In genomic region chr3:160376681-160377080, GRCh38 we compare ENCODE assay signal across 27 cellular contexts. TPM values are rescaled to one million over a fixed set of nuclear protein-coding genes. Genes with fewer than 3 reads are reported as not detected.
A peak's percentile ranks its signal among the peaks of the same experiment; 100 is the strongest.
DNase-seq lines count a peak whose midpoint lies in the region; ATAC-seq and TF ChIP-seq lines count a peak whose summit lies in the region.
"Had no signal": no experiment of that assay in that cellular context is flagged by ENCODE, and none has a peak within 500 bp of the region (broad histone marks: within the 10 kb centered on the region; RNA-seq: fewer than 3 reads in every experiment).

No MANE protein-coding gene starts in this region.

- H3K79me2 ChIP-seq in mammary epithelial cell (ENCODE audit: insufficient read depth, low read length) (no peaks in the 10 kb centered on the region), SK-N-SH (ENCODE audit: insufficient read depth) (peaks cover 6% of the 10 kb centered on the region; the same call in 1 of the 2 replicates)
- H3K79me2 ChIP-seq: parathyroid adenoma had no signal

- H3K9me2 ChIP-seq in SK-N-SH, result no peaks in the 10 kb centered on the region

- peaks cover 20% of the 10 kb centered on the region for H3K4me1 ChIP-seq in mammary epithelial cell (ENCODE audit: insufficient read depth, low read length)
- peaks cover 0 to 8% of the 10 kb centered on the region in 2 experiments; a peak in 1 of 4 replicates for H3K4me1 ChIP-seq in SK-N-SH (ENCODE audit: control insufficient read depth in 1 of 2, insufficient read depth in 2 of 2, low read depth in 1 of 2, low read length in 1 of 2)
- H3K4me1 ChIP-seq: gastroesophageal sphincter, parathyroid adenoma, vagina had no signal

- H3F3A ChIP-seq in SK-N-SH (replicated peaks; ENCODE audit: insufficient read depth), result peaks cover 21% of the 10 kb centered on the region

- in situ Hi-C loops in mammary epithelial cell (cut with MboI; ENCODE audit: low sequenced_read_pairs in 2 of 2), result no loop called here

- DNase-seq in mammary epithelial cell (peak; percentile 34), MCF 10A (ENCODE audit: unreplicated experiment) (no peak), SK-N-SH (no peak), fibroblast of peridontal ligament (ENCODE audit: extremely low read depth) (peak; percentile 77), CD1c-positive myeloid dendritic cell (ENCODE audit: extremely low spot score) (no peak), endothelial cell (ENCODE audit: low spot score) (no peak)
- no peak for DNase-seq in activated CD8-positive, alpha-beta memory T cell treated with anti-CD3 and anti-CD28 coated beads, Interleukin-2, amount 50 U/mL, for 4 hours
- DNase-seq: ACHN; activated CD4-positive, alpha-beta T cell treated with anti-CD3 and anti-CD28 coated beads for 48 hours; activated CD8-positive, alpha-beta memory T cell treated with anti-CD3 and anti-CD28 coated beads, Interleukin-2, amount 10 ng/mL, durations not matched to agents 7 days and 5 days; activated naive CD8-positive, alpha-beta T cell treated with anti-CD3 and anti-CD28 coated beads, Interleukin-2, amount 10 ng/mL, durations not matched to agents 7 days and 5 days; CD4-positive, alpha-beta T cell; DMS53; KG1; kidney glomerular epithelial cell; naive B cell; NCI-H1048; NCI-H2081; NCI-H526; SHP77 treated with DMSO at 0.1 percent for 48 hours; T-helper 1 cell had no signal

- H3K9me3 Mint-ChIP-seq in MCF 10A (ENCODE audit: unreplicated experiment) (no peaks in the 10 kb centered on the region), endothelial cell (ENCODE audit: unreplicated experiment) (no peaks in the 10 kb centered on the region)
- H3K9me3 Mint-ChIP-seq: activated naive CD8-positive, alpha-beta T cell treated with anti-CD3 and anti-CD28 coated beads, Interleukin-2, amount 10 ng/mL, durations not matched to agents 7 days and 5 days; CD4-positive, alpha-beta T cell; dendritic cell treated with granulocyte-macrophage colony-stimulating factor and Interleukin-4, amounts not matched to agents 40 ng/mL and 50 ng/mL, for 4 days; naive B cell had no signal

- TF ChIP-seq EP300 in SK-N-SH (IDR thresholded peaks at IDR 0.05; ENCODE audit: borderline replicate concordance in 1 of 2, low read depth in 1 of 2, low read length in 1 of 2), result no peak

- no peak overlapping the region for H3K4me3 Mint-ChIP-seq in MCF 10A (ENCODE audit: unreplicated experiment)
- H3K4me3 Mint-ChIP-seq in endothelial cell (ENCODE audit: unreplicated experiment), result no peak overlapping the region
- H3K4me3 Mint-ChIP-seq: activated CD8-positive, alpha-beta memory T cell treated with anti-CD3 and anti-CD28 coated beads, Interleukin-2, amount 10 ng/mL, durations not matched to agents 7 days and 5 days; activated naive CD8-positive, alpha-beta T cell treated with anti-CD3 and anti-CD28 coated beads, Interleukin-2, amount 10 ng/mL, durations not matched to agents 7 days and 5 days; CD4-positive, alpha-beta T cell; dendritic cell treated with granulocyte-macrophage colony-stimulating factor and Interleukin-4, amounts not matched to agents 40 ng/mL and 50 ng/mL, for 4 days; naive B cell had no signal

- intact Hi-C loops in mammary epithelial cell (cut with micrococcal nuclease), result no loop called here
- intact Hi-C loops in MCF 10A (cut with micrococcal nuclease), result no loop called here

- POLR2A ChIA-PET in MCF 10A (lab: Yijun Ruan, JAX) (no interaction called here), SK-N-SH (lab: Yijun Ruan, JAX) (no interaction called here)

- TF ChIP-seq CTCF in mammary epithelial cell (conservative IDR thresholded peaks at IDR 0.05 in 1 of 2, IDR thresholded peaks at IDR 0.05 in 1 of 2; ENCODE audit: extremely low read depth in 1 of 2, insufficient read depth in 1 of 2, low read depth in 1 of 2, low read length in 2 of 2) (no peak), MCF 10A (IDR thresholded peaks at IDR 0.05; ENCODE audit: unreplicated experiment) (no peak), SK-N-SH (IDR thresholded peaks at IDR 0.05) (no peak), endothelial cell (IDR thresholded peaks at IDR 0.05; ENCODE audit: unreplicated experiment) (no peak)

- H3K27ac Mint-ChIP-seq in MCF 10A (ENCODE audit: low read depth, unreplicated experiment), result no peak overlapping the region
- no peak overlapping the region for H3K27ac Mint-ChIP-seq in endothelial cell (ENCODE audit: unreplicated experiment)
- H3K27ac Mint-ChIP-seq: activated CD8-positive, alpha-beta memory T cell treated with anti-CD3 and anti-CD28 coated beads, Interleukin-2, amount 10 ng/mL, durations not matched to agents 7 days and 5 days; activated naive CD8-positive, alpha-beta T cell treated with anti-CD3 and anti-CD28 coated beads, Interleukin-2, amount 10 ng/mL, durations not matched to agents 7 days and 5 days; CD4-positive, alpha-beta T cell; dendritic cell treated with granulocyte-macrophage colony-stimulating factor and Interleukin-4, amounts not matched to agents 40 ng/mL and 50 ng/mL, for 4 days had no signal

- TF ChIP-seq RAD21 in SK-N-SH (IDR thresholded peaks at IDR 0.05; ENCODE audit: low read length), result no peak

- WGBS in mammary epithelial cell (ENCODE audit: low coverage, missing lambda C conversion rate), result 85% methylated on average over 2 of the region's 2 CpGs
- 63% methylated on average over 2 of the region's 2 CpGs for WGBS in SK-N-SH (ENCODE audit: low lambda C conversion rate)

- H4K20me1 ChIP-seq in mammary epithelial cell (ENCODE audit: insufficient read depth, low read length) (no peaks in the 10 kb centered on the region), SK-N-SH (ENCODE audit: insufficient read depth) (no peaks in the 10 kb centered on the region)

- CTCF ChIA-PET in mammary epithelial cell (lab: Charles Lee; ENCODE audit: low non-redundant PET) (no interaction called here), MCF 10A (lab: Yijun Ruan, JAX) (interaction anchor here (1.3 kb wide), 1 partner anchor 344 kb away, joined by 3 read pairs; no protein-coding TSS in a partner anchor), SK-N-SH (lab: Yijun Ruan, JAX) (no interaction called here)

- H3K27me3 ChIP-seq in mammary epithelial cell (ENCODE audit: insufficient read depth, low read length) (no peaks in the 10 kb centered on the region), SK-N-SH (ENCODE audit: insufficient read depth) (no peaks in the 10 kb centered on the region)
- H3K27me3 ChIP-seq: gastroesophageal sphincter, vagina had no signal

- H3K36me3 Mint-ChIP-seq in MCF 10A (ENCODE audit: insufficient read depth, unreplicated experiment) (peaks cover 36% of the 10 kb centered on the region), endothelial cell (ENCODE audit: low read depth, unreplicated experiment) (peaks cover 13% of the 10 kb centered on the region)

- BruUV-seq in mammary epithelial cell (replicated peaks; lab: Mats Ljungman, UMichigan) (no TSS peak), MCF 10A (replicated peaks; lab: Mats Ljungman, UMichigan) (no TSS peak)

- no peaks in the 10 kb centered on the region for H3K27me3 Mint-ChIP-seq in MCF 10A (ENCODE audit: insufficient read depth, unreplicated experiment)
- peaks cover 3% of the 10 kb centered on the region for H3K27me3 Mint-ChIP-seq in endothelial cell (ENCODE audit: unreplicated experiment)
- H3K27me3 Mint-ChIP-seq: activated CD8-positive, alpha-beta memory T cell treated with anti-CD3 and anti-CD28 coated beads, Interleukin-2, amount 10 ng/mL, durations not matched to agents 7 days and 5 days; activated naive CD8-positive, alpha-beta T cell treated with anti-CD3 and anti-CD28 coated beads, Interleukin-2, amount 10 ng/mL, durations not matched to agents 7 days and 5 days; CD4-positive, alpha-beta T cell; dendritic cell treated with granulocyte-macrophage colony-stimulating factor and Interleukin-4, amounts not matched to agents 40 ng/mL and 50 ng/mL, for 4 days; naive B cell had no signal

- peaks cover 15% of the 10 kb centered on the region for H3K4me1 Mint-ChIP-seq in MCF 10A (ENCODE audit: insufficient read depth, unreplicated experiment)
- no peaks in the 10 kb centered on the region for H3K4me1 Mint-ChIP-seq in endothelial cell (ENCODE audit: unreplicated experiment)
- H3K4me1 Mint-ChIP-seq: activated CD8-positive, alpha-beta memory T cell treated with anti-CD3 and anti-CD28 coated beads, Interleukin-2, amount 10 ng/mL, durations not matched to agents 7 days and 5 days; activated naive CD8-positive, alpha-beta T cell treated with anti-CD3 and anti-CD28 coated beads, Interleukin-2, amount 10 ng/mL, durations not matched to agents 7 days and 5 days; naive B cell had no signal

- H3K4me3 ChIP-seq in mammary epithelial cell (replicated peaks in 1 of 3; ENCODE audit: insufficient read depth in 1 of 3, low read depth in 2 of 3, low read length in 3 of 3) (no peak overlapping the region), SK-N-SH (ENCODE audit: low read depth in 2 of 2, low read length in 1 of 2) (no peak overlapping the region)
- H3K4me3 ChIP-seq: gastroesophageal sphincter, vagina had no signal

- H3K27ac ChIP-seq in mammary epithelial cell (ENCODE audit: insufficient read depth, low read depth, low read length), result no peak overlapping the region
- 0 out of 4 replicates have a peak overlapping the region, but pooled peaks of 1 of the 2 experiments have one; percentile 3 for H3K27ac ChIP-seq in SK-N-SH (ENCODE audit: low read depth in 2 of 2, low read length in 1 of 2)
- H3K27ac ChIP-seq: gastroesophageal sphincter, parathyroid adenoma, vagina had no signal

- H3K36me3 ChIP-seq in mammary epithelial cell (ENCODE audit: insufficient read depth, low read length), result peaks cover 13% of the 10 kb centered on the region
- peaks cover 32 to 48% of the 10 kb centered on the region in 2 experiments for H3K36me3 ChIP-seq in SK-N-SH (replicated peaks in 1 of 2; ENCODE audit: control insufficient read depth in 1 of 2, insufficient read depth in 2 of 2, low read length in 1 of 2)

- H3K9ac ChIP-seq in mammary epithelial cell (ENCODE audit: insufficient read depth, low read length), result no peak overlapping the region
- no peak overlapping the region for H3K9ac ChIP-seq in SK-N-SH
- H3K9ac ChIP-seq: parathyroid adenoma had no signal

- ATAC-seq in HG03139 (IDR thresholded peaks at IDR 0.05; ENCODE audit: unreplicated experiment), result no peak
- ATAC-seq: activated CD8-positive, alpha-beta memory T cell treated with anti-CD3 and anti-CD28 coated beads, Interleukin-2, amount 10 ng/mL, durations not matched to agents 7 days and 5 days; gastroesophageal sphincter; sciatic nerve had no signal

- dilution Hi-C loops in mammary epithelial cell (cut with HindIII; ENCODE audit: low sequenced_read_pairs), result no loop called here

- no peaks in the 10 kb centered on the region for H3K9me3 ChIP-seq in mammary epithelial cell (replicated peaks; ENCODE audit: insufficient read depth, low read length)
- no peaks in the 10 kb centered on the region for H3K9me3 ChIP-seq in SK-N-SH
- H3K9me3 ChIP-seq: gastroesophageal sphincter, vagina had no signal

- H3K4me2 ChIP-seq in mammary epithelial cell (ENCODE audit: insufficient read depth, low read depth, low read length) (no peak overlapping the region), SK-N-SH (no peak overlapping the region)

- no peak overlapping the region for H2AFZ ChIP-seq in mammary epithelial cell (ENCODE audit: low read depth, low read length)
- H2AFZ ChIP-seq in SK-N-SH (ENCODE audit: low read depth), result no peak overlapping the region
- H2AFZ ChIP-seq: parathyroid adenoma had no signal

RNA-seq across cellular contexts. Expression of gene IFT80, which starts 22.3 kb away (rescaled TPM):
- total RNA-seq in mammary epithelial cell (10 to 100 TPM; 21.2 to 35.3 TPM), MCF 10A (2022) (22.6 and 29.0 TPM in 2 replicates), endothelial cell (ENCODE audit: unreplicated experiment) (33.2 TPM)
- polyA plus RNA-seq in mammary epithelial cell (8.2 TPM), SK-N-SH (2012; rRNA removed) (10.5 and 17.4 TPM in 2 replicates)
- polyA minus RNA-seq in mammary epithelial cell, result 8.6 TPM
- 15.9 and 19.4 TPM in 2 replicates for polyA plus RNA-seq in SK-N-SH (2012; cell fraction: cytosol; rRNA removed)
- polyA plus RNA-seq in SK-N-SH (2012; cell fraction: nucleus; rRNA removed), result 12.5 and 34.3 TPM in 2 replicates

RNA-seq across cellular contexts. Expression of gene SMC4, which starts 22.8 kb away (rescaled TPM):
- total RNA-seq in mammary epithelial cell (10 to 100 TPM; 16.8 to 91.2 TPM), MCF 10A (2022) (89.3 and 116 TPM in 2 replicates), endothelial cell (ENCODE audit: unreplicated experiment) (69.4 TPM)
- polyA plus RNA-seq in mammary epithelial cell (35.7 TPM), SK-N-SH (2012; rRNA removed) (18.8 and 26.1 TPM in 2 replicates)
- 11.1 TPM for polyA minus RNA-seq in mammary epithelial cell
- polyA plus RNA-seq in SK-N-SH (2012; cell fraction: cytosol; rRNA removed), result 24.9 and 28.6 TPM in 2 replicates
- 30.2 and 48.3 TPM in 2 replicates for polyA plus RNA-seq in SK-N-SH (2012; cell fraction: nucleus; rRNA removed)

Comparison
In these comparisons a context has a peak if more than half of its experiments do, and no peak if none do; other contexts are left out.
1. DNase-seq: peak in mammary epithelial cell (single experiment) and fibroblast of peridontal ligament (single experiment); none in MCF 10A (single experiment), SK-N-SH (single experiment), CD1c-positive myeloid dendritic cell (single experiment), endothelial cell (single experiment) and activated CD8-positive, alpha-beta memory T cell treated with anti-CD3 and anti-CD28 coated beads, Interleukin-2, amount 50 U/mL, for 4 hours (single experiment).